36 cellular contexts compared by ENCODE assay signal in the genomic region with DNA sequence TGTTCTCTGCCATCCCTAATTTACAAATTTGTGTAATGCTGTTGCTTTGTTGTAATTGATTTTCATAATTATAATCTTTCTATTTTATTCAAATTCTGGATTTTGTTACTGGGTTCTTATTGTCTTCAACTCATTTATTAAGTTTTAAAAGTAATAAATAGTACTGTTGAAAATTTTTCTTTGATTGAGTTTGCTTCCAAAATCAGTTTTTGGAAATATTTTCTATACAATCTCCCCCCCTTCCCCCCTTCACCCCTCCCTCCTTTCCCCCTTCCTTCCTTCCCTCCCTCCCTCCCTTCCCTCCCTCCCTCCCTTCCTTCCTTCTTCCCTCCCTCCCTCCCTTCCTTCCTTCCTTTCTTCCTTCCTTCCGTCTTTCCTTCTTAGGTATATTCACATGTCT. TPM values are rescaled to one million over a fixed set of nuclear protein-coding genes. Genes with fewer than 3 reads are reported as not detected.
DNase-seq lines count a peak whose midpoint lies in the region; ATAC-seq, FAIRE-seq and TF ChIP-seq lines count a peak whose summit lies in the region.
"Had no signal": no experiment of that assay in that cellular context is flagged by ENCODE, and none has a peak within 500 bp of the region (broad histone marks: within the 10 kb centered on the region; RNA-seq: fewer than 3 reads in every experiment).

No MANE protein-coding gene starts in this region.

- H2AFZ ChIP-seq in HepG2 (ENCODE audit: low read length) (no peak overlapping the region), K562 (ENCODE audit: low read depth, low read length) (no peak overlapping the region)

- no peak for ATAC-seq in HepG2
- no peak for ATAC-seq in right lobe of liver
- ATAC-seq in K562, result no peak
- ATAC-seq: A549; CD8-positive, alpha-beta T cell had no signal

- H3K27ac ChIP-seq in HepG2 (ENCODE audit: extremely low read length, insufficient read depth, low read length) (no peak overlapping the region), right lobe of liver (no peak overlapping the region), K562 (ENCODE audit: extremely low read depth, low read depth, low read length) (no peak overlapping the region), caudate nucleus (ENCODE audit: low read depth, low read length) (no peak overlapping the region)
- H3K27ac ChIP-seq: 22Rv1; A549; BLaER1; BLaER1 treated with 17β-estradiol and CSF1 and Interleukin-3, amounts not matched to agents 10 nM and 100 nM; C4-2B had no signal

- no peaks in the 10 kb centered on the region for H4K20me1 ChIP-seq in HepG2 (ENCODE audit: insufficient read depth, low read length)
- H4K20me1 ChIP-seq in K562 (replicated peaks; ENCODE audit: control insufficient read depth, insufficient read depth, low read length), result no peaks in the 10 kb centered on the region
- H4K20me1 ChIP-seq: BLaER1; BLaER1 treated with 17β-estradiol and CSF1 and Interleukin-3, amounts not matched to agents 10 nM and 100 nM had no signal

- no peak overlapping the region for H3K9ac ChIP-seq in HepG2 (ENCODE audit: insufficient read depth, low read depth, low read length)
- no peak overlapping the region for H3K9ac ChIP-seq in K562 (ENCODE audit: insufficient read depth in 1 of 2, low read depth in 2 of 2, low read length in 2 of 2)
- H3K9ac ChIP-seq: BLaER1; BLaER1 treated with 17β-estradiol and CSF1 and Interleukin-3, amounts not matched to agents 10 nM and 100 nM had no signal

- BruUV-seq in HepG2 (replicated peaks; lab: Mats Ljungman, UMichigan), result no TSS peak
- BruUV-seq in K562 (replicated peaks; lab: Mats Ljungman, UMichigan), result no TSS peak

- no peaks in the 10 kb centered on the region for H3K9me1 ChIP-seq in K562 (ENCODE audit: control insufficient read depth, insufficient read depth, low read length)

- H3K79me2 ChIP-seq in HepG2 (ENCODE audit: insufficient read depth, low read length) (no peaks in the 10 kb centered on the region), K562 (ENCODE audit: control insufficient read depth, insufficient read depth, low read length) (no peaks in the 10 kb centered on the region)

- H3K27me3 ChIP-seq in HepG2 (ENCODE audit: control insufficient read depth in 1 of 2, insufficient read depth in 2 of 2, low read length in 2 of 2) (no peaks in the 10 kb centered on the region), right lobe of liver (no peaks in the 10 kb centered on the region), K562 (ENCODE audit: control insufficient read depth in 2 of 2, insufficient read depth in 2 of 2, low read length in 2 of 2) (no peaks in the 10 kb centered on the region)
- H3K27me3 ChIP-seq: BE2C; BLaER1; BLaER1 treated with 17β-estradiol and CSF1 and Interleukin-3, amounts not matched to agents 10 nM and 100 nM had no signal

- no peak for TF ChIP-seq RAD21 in HepG2 (CRISPR knock-in tag; IDR thresholded peaks at IDR 0.05)
- no peak for TF ChIP-seq RAD21 in K562 (CRISPR knock-in tag; conservative IDR thresholded peaks at IDR 0.05 in 1 of 2, IDR thresholded peaks at IDR 0.05 in 1 of 2)

- intact Hi-C loops in HepG2 (cut with micrococcal nuclease; ENCODE audit: unreplicated experiment), result no loop called here
- intact Hi-C loops in right lobe of liver (cut with DNase I), result no loop called here
- intact Hi-C loops in K562 (cut with micrococcal nuclease), result no loop called here

- H3K4me2 ChIP-seq in HepG2 (ENCODE audit: low read depth, low read length), result no peak overlapping the region
- no peak overlapping the region for H3K4me2 ChIP-seq in K562 (ENCODE audit: insufficient read depth, low read length)
- H3K4me2 ChIP-seq: A549; BLaER1; BLaER1 treated with 17β-estradiol and CSF1 and Interleukin-3, amounts not matched to agents 10 nM and 100 nM had no signal

- H3K4me1 ChIP-seq in HepG2 (ENCODE audit: insufficient read depth, low read length) (no peaks in the 10 kb centered on the region), right lobe of liver (no peaks in the 10 kb centered on the region), K562 (replicated peaks in 1 of 2; ENCODE audit: control insufficient read depth in 2 of 2, insufficient read depth in 2 of 2, low read length in 2 of 2) (no peaks in the 10 kb centered on the region)
- H3K4me1 ChIP-seq: A549; BLaER1; BLaER1 treated with 17β-estradiol and CSF1 and Interleukin-3, amounts not matched to agents 10 nM and 100 nM; Caco-2 had no signal

- TF ChIP-seq EP300 in HepG2 (IDR thresholded peaks at IDR 0.05; ENCODE audit: low read depth in 2 of 2, low read length in 2 of 2) (no peak), HepG2 (CRISPR knock-in tag; IDR thresholded peaks at IDR 0.05; ENCODE audit: borderline replicate concordance) (no peak), K562 (IDR thresholded peaks at IDR 0.05; ENCODE audit: low read length) (no peak)

- no peak for TF ChIP-seq CTCF in HepG2 (CRISPR knock-in tag; IDR thresholded peaks at IDR 0.05)
- TF ChIP-seq CTCF in right lobe of liver (IDR thresholded peaks at IDR 0.05), result no peak
- no peak for TF ChIP-seq CTCF in K562 (IDR thresholded peaks at IDR 0.05 in 2 of 3, conservative IDR thresholded peaks at IDR 0.05 in 1 of 3; ENCODE audit: insufficient read depth in 2 of 3, low read depth in 1 of 3, low read length in 3 of 3)

- H3K9me3 ChIP-seq in HepG2 (ENCODE audit: low read length) (peaks cover 46% of the 10 kb centered on the region), right lobe of liver (no peaks in the 10 kb centered on the region), K562 (replicated peaks; ENCODE audit: control insufficient read depth, insufficient read depth, low read depth, low read length) (no peaks in the 10 kb centered on the region)
- H3K9me3 ChIP-seq: A549, BE2C, Caco-2 had no signal

- DNase-seq in HepG2 (ENCODE audit: low spot score), result no peak
- no peak for DNase-seq in right lobe of liver
- no peak for DNase-seq in K562 (ENCODE audit: extremely low read depth in 1 of 4, low spot score in 3 of 4)
- no peak for DNase-seq in caudate nucleus (lab: John Stamatoyannopoulos, UW)
- DNase-seq: 8988T; ACHN; AML-193; BE2C; C1 segment of cervical spinal cord; Caco-2; Calu3; CD4-positive, alpha-beta memory T cell; CD4-positive, alpha-beta T cell; CD4-positive, CD25-positive, alpha-beta regulatory T cell; CD8-positive, alpha-beta memory T cell; CD8-positive, alpha-beta T cell; COR-L47; DMS 273 treated with DMSO at 0.1 percent for 48 hours; DMS153; DMS53; DMS79; DMS79 treated with DMSO at 0.1 percent for 48 hours; DND-41; EL had no signal

- H3K36me3 ChIP-seq in HepG2 (replicated peaks in 1 of 2; ENCODE audit: control insufficient read depth in 1 of 2, insufficient read depth in 2 of 2, low read length in 2 of 2) (no peaks in the 10 kb centered on the region), right lobe of liver (no peaks in the 10 kb centered on the region), K562 (ENCODE audit: control insufficient read depth, insufficient read depth, low read length) (no peaks in the 10 kb centered on the region)
- H3K36me3 ChIP-seq: BE2C; BLaER1; BLaER1 treated with 17β-estradiol and CSF1 and Interleukin-3, amounts not matched to agents 10 nM and 100 nM had no signal

- in situ Hi-C loops in HepG2 (cut with HindIII; ENCODE audit: extremely low pct_ligation_motif_present, low pct_unique_long_range_greater_than_20kb), result no loop called here
- in situ Hi-C loops in K562 (cut with MboI), result no loop called here

- CTCF ChIA-PET in HepG2 (lab: Yijun Ruan, JAX; ENCODE audit: low intra/inter-chr PET ratio, low total read pairs) (no interaction called here), K562 (lab: Yijun Ruan, JAX; ENCODE audit: low intra/inter-chr PET ratio) (no interaction called here)

- TF ChIP-seq POLR2A in HepG2 (IDR thresholded peaks at IDR 0.05; ENCODE audit: insufficient read depth in 1 of 2, low read depth in 2 of 2, low read length in 2 of 2) (no peak), right lobe of liver (IDR thresholded peaks at IDR 0.05) (no peak), K562 (conservative IDR thresholded peaks at IDR 0.05) (no peak)

- 0% methylated on average over 1 of the region's 1 CpG for WGBS in HepG2 (ENCODE audit: low lambda C conversion rate)
- WGBS in right lobe of liver (ENCODE audit: insufficient coverage, low coverage, low lambda C conversion rate, missing lambda C conversion rate), result 23% methylated on average over 1 of the region's 1 CpG
- WGBS in K562 (ENCODE audit: insufficient coverage, low coverage, missing lambda C conversion rate), result no CpG with 5 or more reads among the region's 1 CpG

- FAIRE-seq in HepG2 (lab: Jason Lieb, UNC) (no peak), K562 (lab: Jason Lieb, UNC) (no peak)
- FAIRE-seq: A204.1, A549, D721Med had no signal

- H3K4me3 ChIP-seq in HepG2 (replicated peaks in 1 of 3; ENCODE audit: insufficient read depth in 1 of 3, low read depth in 2 of 3, low read length in 3 of 3) (no peak overlapping the region), right lobe of liver (no peak overlapping the region), K562 (no peak overlapping the region)
- H3K4me3 ChIP-seq: A549; BLaER1; BLaER1 treated with 17β-estradiol and CSF1 and Interleukin-3, amounts not matched to agents 10 nM and 100 nM had no signal

- POLR2A ChIA-PET in HepG2 (lab: Yijun Ruan, JAX) (no interaction called here), K562 (lab: Yijun Ruan, JAX) (no interaction called here)

RNA-seq across cellular contexts. Expression of gene TMPRSS15, which starts 6.0 kb away (rescaled TPM):
- total RNA-seq in HepG2 (2016; rRNA removed; fragmentation: Illumina TruSeq; extraction: Trizol) (not detected in 2 replicates), right lobe of liver (not detected), K562 (2014; rRNA removed) (not detected in 2 replicates), K562 (2014; rRNA removed; fragmentation: Illumina TruSeq; extraction: Trizol) (0.11 TPM in 1 of 2 replicates, not detected in the other), K562 (2015; rRNA removed; fragmentation: Illumina TruSeq; extraction: Trizol) (0.04 TPM in 2 replicates), K562 (2021) (0.18 TPM in 1 of 2 replicates, not detected in the other)
- not detected in 2 replicates for total RNA-seq in HepG2 (2016; cell fraction: cytosol; rRNA removed; fragmentation: Illumina TruSeq; extraction: Trizol; ENCODE audit: low read depth)
- not detected in 2 replicates for total RNA-seq in HepG2 (2016; cell fraction: insoluble cytoplasmic fraction; rRNA removed; fragmentation: Illumina TruSeq; extraction: Trizol)
- not detected in 2 replicates for total RNA-seq in HepG2 (2016; cell fraction: membrane; rRNA removed; fragmentation: Illumina TruSeq; extraction: Trizol)
- total RNA-seq in HepG2 (2016; cell fraction: nucleus; rRNA removed; fragmentation: Illumina TruSeq; extraction: Trizol), result not detected in 2 replicates
- polyA plus RNA-seq in HepG2 (2011; rRNA removed) (not detected in 2 replicates), K562 (2011; rRNA removed) (not detected in 2 replicates), K562 (2014; fragmentation: Illumina TruSeq; extraction: Trizol) (0.04 and 0.06 TPM in 2 replicates), K562 (2014; fragmentation: Nextera tagmentation; extraction: Ambion mirVana) (under 1 TPM in 1 of 2 experiments, not detected in 1; 0.03 TPM), K562 (2014; rRNA removed) (0.11 and 0.18 TPM in 2 replicates)
- polyA plus RNA-seq in HepG2 (2011; cell fraction: cytosol; rRNA removed), result not detected in 2 replicates
- polyA plus RNA-seq in HepG2 (2011; cell fraction: nucleus; rRNA removed), result not detected in 2 replicates
- polyA plus RNA-seq in HepG2 (2012), result not detected in 2 replicates
- polyA plus RNA-seq in HepG2 (2016; cell fraction: cytosol; fragmentation: Illumina TruSeq; extraction: Trizol; ENCODE audit: low read depth), result not detected in 2 replicates
- not detected in 2 replicates for polyA plus RNA-seq in HepG2 (2016; cell fraction: insoluble cytoplasmic fraction; fragmentation: Illumina TruSeq; extraction: Trizol; ENCODE audit: low read depth)
- polyA plus RNA-seq in HepG2 (2016; cell fraction: membrane; fragmentation: Illumina TruSeq; extraction: Trizol; ENCODE audit: low read depth), result not detected in 2 replicates
- polyA plus RNA-seq in HepG2 (2016; cell fraction: nucleus; fragmentation: Illumina TruSeq; extraction: Trizol; ENCODE audit: insufficient read depth, low read depth), result not detected in 2 replicates
- 2.3 TPM in 1 of 2 replicates, not detected in the other for polyA minus RNA-seq in HepG2 (2011; rRNA and poly(A)+ RNA removed; ENCODE audit: low replicate concordance)
- polyA minus RNA-seq in HepG2 (2011; cell fraction: cytosol; rRNA and poly(A)+ RNA removed), result not detected in 2 replicates
- polyA minus RNA-seq in HepG2 (2011; cell fraction: nucleus; rRNA and poly(A)+ RNA removed), result not detected in 2 replicates
- total RNA-seq in K562 (2011; cell fraction: chromatin; rRNA removed; ENCODE audit: low replicate concordance), result not detected in 2 replicates
- total RNA-seq in K562 (2011; cell fraction: nucleolus; rRNA removed), result not detected in 2 replicates
- total RNA-seq in K562 (2011; cell fraction: nucleoplasm; rRNA removed), result not detected in 2 replicates
- polyA plus RNA-seq in K562 (2011; cell fraction: cytosol; rRNA removed), result not detected in 2 replicates
- not detected in 2 replicates for polyA plus RNA-seq in K562 (2011; cell fraction: nucleus; rRNA removed)
- 0.04 and 0.10 TPM in 2 replicates for polyA plus RNA-seq in K562 (2012)
- not detected in 2 replicates for polyA minus RNA-seq in K562 (2011; rRNA and poly(A)+ RNA removed)
- polyA minus RNA-seq in K562 (2011; cell fraction: cytosol; rRNA and poly(A)+ RNA removed), result not detected in 2 replicates
- not detected in 2 replicates for polyA minus RNA-seq in K562 (2011; cell fraction: nucleus; rRNA and poly(A)+ RNA removed)
- total RNA-seq: A673; B cell; Caco-2; Calu3; CD4-positive, alpha-beta memory T cell; CD4-positive, alpha-beta T cell; CD4-positive, CD25-positive, alpha-beta regulatory T cell; CD8-positive, alpha-beta memory T cell; CD8-positive, alpha-beta T cell had no signal
- polyA plus RNA-seq: AG04450; BJ; CD14-positive monocyte; CD4-positive, alpha-beta memory T cell; CD4-positive, CD25-positive, alpha-beta regulatory T cell; CD8-positive, alpha-beta memory T cell had no signal

Comparison
In these comparisons a context has a peak if more than half of its experiments do, and no peak if none do; other contexts are left out.
1. Of the 241 proteins assayed by ChIP-seq in both HepG2 and K562: peak only in HepG2: none; only in K562: PCBP1; in both: HNRNPK; in neither: 239.